14 cellular contexts compared by ENCODE assay signal in genomic region chr2:233617476-233617875, GRCh38. TPM values are rescaled to one million over a fixed set of nuclear protein-coding genes. Genes with fewer than 3 reads are reported as not detected.
"Had no signal": no experiment of that assay in that cellular context is flagged by ENCODE, and none has a peak within 500 bp of the region (broad histone marks: within the 10 kb centered on the region; RNA-seq: fewer than 3 reads in every experiment).

Gene UGT1A8, plus strand, starts transcription at chr2:233617633. Its CDS starts 75 bp downstream, at chr2:233617708.

RNA-seq across cellular contexts. Expression of gene UGT1A8, which starts in this region (rescaled TPM):
- total RNA-seq: activated CD4-positive, alpha-beta memory T cell treated with anti-CD3 and anti-CD28 coated beads, Interleukin-2, amount 10 ng/mL, durations not matched to agents 7 days and 5 days; activated CD4-positive, alpha-beta T cell treated with anti-CD3 and anti-CD28 coated beads, Interleukin-2, amount 10 ng/mL, durations not matched to agents 7 days and 5 days; activated naive CD4-positive, alpha-beta T cell treated with anti-CD3 and anti-CD28 coated beads, Interleukin-2, amount 50 U/mL, for 72 hours; activated naive CD8-positive, alpha-beta T cell treated with anti-CD3 and anti-CD28 coated beads, Interleukin-2, amount 10 ng/mL, durations not matched to agents 7 days and 5 days; activated T-cell treated with anti-CD3 and anti-CD28 coated beads, Interleukin-2, amount 50 U/mL, for 72 hours; ascending aorta; breast epithelium; cardiac septum; cerebellum; dermis blood vessel endothelial cell; fibroblast of lung; frontal cortex; T-cell; T-helper 2 cell treated with Interferon-gamma antibody and Interleukin-4, amounts not matched to agents 100 ng/mL and 5 ng/mL, for 36 hours had no signal
- polyA plus RNA-seq: fibroblast of lung had no signal
